8 cellular contexts compared by ENCODE assay signal in the genomic region with DNA sequence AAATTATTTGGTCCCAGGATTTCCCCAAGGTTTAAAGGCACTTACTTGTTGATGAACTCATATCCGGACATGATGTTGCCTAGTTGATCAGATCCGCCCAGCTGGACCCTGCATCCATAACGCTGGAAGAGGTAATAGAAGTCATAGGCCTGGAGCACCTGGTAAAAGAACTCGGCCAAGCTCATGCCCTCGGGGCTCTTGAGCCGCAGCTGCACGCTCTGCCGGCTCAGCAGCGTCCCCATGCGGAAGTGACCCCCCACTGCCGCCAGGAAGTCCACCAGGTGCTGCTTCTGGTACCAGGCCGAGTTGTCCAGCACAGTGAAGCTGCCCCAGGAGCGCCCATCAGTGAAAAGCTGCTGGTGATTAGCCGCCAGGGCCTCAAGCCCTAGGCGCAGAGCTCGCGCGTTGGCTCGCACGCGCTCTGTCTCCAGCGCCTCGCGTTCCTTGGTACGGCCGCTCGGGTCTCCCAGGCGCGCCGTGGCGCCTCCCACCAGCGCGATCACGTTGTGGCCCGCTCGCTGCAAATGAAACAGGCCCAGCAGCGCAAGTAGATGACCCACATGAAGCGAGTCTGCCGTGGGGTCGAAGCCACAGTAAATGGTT. TPM values are rescaled to one million over a fixed set of nuclear protein-coding genes. Genes with fewer than 3 reads are reported as not detected.
DNase-seq lines count a peak whose midpoint lies in the region; ATAC-seq and TF ChIP-seq lines count a peak whose summit lies in the region.

No MANE protein-coding gene starts in this region.

- TF ChIP-seq RAD21 in neural cell (conservative IDR thresholded peaks at IDR 0.05), result peak; percentile 59

- no peaks in the 10 kb centered on the region for H3K9me2 ChIP-seq in neural cell (ENCODE audit: insufficient read depth, low read length)

- H3K79me2 ChIP-seq in neural cell (replicated peaks; ENCODE audit: insufficient read depth, low read length), result peaks cover 28% of the 10 kb centered on the region

- H3K36me3 ChIP-seq in HUES6 (ENCODE audit: control insufficient read depth, insufficient read depth, low read length), result peaks cover 39% of the 10 kb centered on the region
- peaks cover 7% of the 10 kb centered on the region for H3K36me3 ChIP-seq in neural cell (ENCODE audit: insufficient read depth, low read length)

- H3K9me3 ChIP-seq in HUES6 (ENCODE audit: control insufficient read depth, insufficient read depth, low read depth, low read length) (no peaks in the 10 kb centered on the region), neural cell (ENCODE audit: low read length) (no peaks in the 10 kb centered on the region)

- H3F3A ChIP-seq in neural cell (ENCODE audit: insufficient read depth, low read length, poor library complexity, severe bottlenecking), result no peaks in the 10 kb centered on the region

- TF ChIP-seq CTCF in fibroblast of the aortic adventitia (IDR thresholded peaks at IDR 0.05; ENCODE audit: insufficient read depth, low read length) (peak; percentile 80), neural cell (IDR thresholded peaks at IDR 0.05; ENCODE audit: poor library complexity, severe bottlenecking) (peak; percentile 81)

- no peaks in the 10 kb centered on the region for H3K27me3 ChIP-seq in HUES6 (ENCODE audit: control insufficient read depth, insufficient read depth, low read length)
- H3K27me3 ChIP-seq in neural cell (ENCODE audit: insufficient read depth, low read depth, low read length), result no peaks in the 10 kb centered on the region

- H3K4me3 ChIP-seq in HUES6 (ENCODE audit: low read depth, low read length) (peak overlapping the region; percentile 86), fibroblast of the aortic adventitia (ENCODE audit: low read depth, low read length) (peak overlapping the region; percentile 99), neural cell (ENCODE audit: low read length) (peak overlapping the region; percentile 88)

- no peaks in the 10 kb centered on the region for H3K9me3 Mint-ChIP-seq in stimulated activated naive CD8-positive, alpha-beta T cell treated with anti-CD3 and anti-CD28 coated beads, Interleukin-15, amount 100 ng/mL, for 72 hours

- peak overlapping the region; percentile 81 for H3K4me2 ChIP-seq in neural cell (ENCODE audit: low read length)

- DNase-seq in DMS153 (lab: John Stamatoyannopoulos, UW) (peak; percentile 66), fibroblast of the aortic adventitia (ENCODE audit: low read depth) (peak; percentile 71)
- DNase-seq in activated T-helper 1 cell treated with anti-CD3 and anti-CD28 coated beads, Interleukin-2, amount 50 U/mL, for 16 hours (ENCODE audit: low read depth in 1 of 2, low spot score in 1 of 2), result peak; percentile 39 to 49
- peak; percentile 79 to 80 for DNase-seq in stimulated activated naive CD8-positive, alpha-beta T cell treated with anti-CD3 and anti-CD28 coated beads, Interleukin-15, amount 100 ng/mL, for 72 hours

- TF ChIP-seq EP300 in neural cell (conservative IDR thresholded peaks at IDR 0.05; ENCODE audit: poor library complexity, severe bottlenecking), result no peak

- H3K27me3 Mint-ChIP-seq in stimulated activated naive CD8-positive, alpha-beta T cell treated with anti-CD3 and anti-CD28 coated beads, Interleukin-15, amount 100 ng/mL, for 72 hours, result no peaks in the 10 kb centered on the region

- peak overlapping the region; percentile 86 for H2AFZ ChIP-seq in neural cell (ENCODE audit: low read depth, low read length)

- H3K4me1 Mint-ChIP-seq in stimulated activated naive CD8-positive, alpha-beta T cell treated with anti-CD3 and anti-CD28 coated beads, Interleukin-15, amount 100 ng/mL, for 72 hours, result peaks cover 25% of the 10 kb centered on the region

- H3K27ac Mint-ChIP-seq in stimulated activated naive CD8-positive, alpha-beta T cell treated with anti-CD3 and anti-CD28 coated beads, Interleukin-15, amount 100 ng/mL, for 72 hours, result peak overlapping the region; percentile 93 to 95

- peak overlapping the region; percentile 84 to 88 for H3K4me3 Mint-ChIP-seq in stimulated activated naive CD8-positive, alpha-beta T cell treated with anti-CD3 and anti-CD28 coated beads, Interleukin-15, amount 100 ng/mL, for 72 hours

- peak overlapping the region; percentile 95 for H3K9ac ChIP-seq in HUES6 (ENCODE audit: low read length)
- H3K9ac ChIP-seq in neural cell (ENCODE audit: low read length), result peak overlapping the region; percentile 94

- H3K27ac ChIP-seq in HUES6 (ENCODE audit: low read depth, low read length) (peak overlapping the region; percentile 93), neural cell (ENCODE audit: low read length) (peak overlapping the region; percentile 89)

- H3K4me1 ChIP-seq in HUES6 (ENCODE audit: control insufficient read depth, insufficient read depth, low read length), result peaks cover 13% of the 10 kb centered on the region

- H4K20me1 ChIP-seq in neural cell (ENCODE audit: insufficient read depth), result no peaks in the 10 kb centered on the region

- ATAC-seq in GM21515 (IDR thresholded peaks at IDR 0.05; ENCODE audit: unreplicated experiment), result peak; percentile 67
- ATAC-seq in stimulated activated naive CD8-positive, alpha-beta T cell treated with anti-CD3 and anti-CD28 coated beads, Interleukin-15, amount 100 ng/mL, for 72 hours, result peak; percentile 77

TF ChIP-seq in PFSK-1, 5 proteins besides CTCF, POLR2A, EP300 and RAD21:
- TF ChIP-seq, protein P1, sequence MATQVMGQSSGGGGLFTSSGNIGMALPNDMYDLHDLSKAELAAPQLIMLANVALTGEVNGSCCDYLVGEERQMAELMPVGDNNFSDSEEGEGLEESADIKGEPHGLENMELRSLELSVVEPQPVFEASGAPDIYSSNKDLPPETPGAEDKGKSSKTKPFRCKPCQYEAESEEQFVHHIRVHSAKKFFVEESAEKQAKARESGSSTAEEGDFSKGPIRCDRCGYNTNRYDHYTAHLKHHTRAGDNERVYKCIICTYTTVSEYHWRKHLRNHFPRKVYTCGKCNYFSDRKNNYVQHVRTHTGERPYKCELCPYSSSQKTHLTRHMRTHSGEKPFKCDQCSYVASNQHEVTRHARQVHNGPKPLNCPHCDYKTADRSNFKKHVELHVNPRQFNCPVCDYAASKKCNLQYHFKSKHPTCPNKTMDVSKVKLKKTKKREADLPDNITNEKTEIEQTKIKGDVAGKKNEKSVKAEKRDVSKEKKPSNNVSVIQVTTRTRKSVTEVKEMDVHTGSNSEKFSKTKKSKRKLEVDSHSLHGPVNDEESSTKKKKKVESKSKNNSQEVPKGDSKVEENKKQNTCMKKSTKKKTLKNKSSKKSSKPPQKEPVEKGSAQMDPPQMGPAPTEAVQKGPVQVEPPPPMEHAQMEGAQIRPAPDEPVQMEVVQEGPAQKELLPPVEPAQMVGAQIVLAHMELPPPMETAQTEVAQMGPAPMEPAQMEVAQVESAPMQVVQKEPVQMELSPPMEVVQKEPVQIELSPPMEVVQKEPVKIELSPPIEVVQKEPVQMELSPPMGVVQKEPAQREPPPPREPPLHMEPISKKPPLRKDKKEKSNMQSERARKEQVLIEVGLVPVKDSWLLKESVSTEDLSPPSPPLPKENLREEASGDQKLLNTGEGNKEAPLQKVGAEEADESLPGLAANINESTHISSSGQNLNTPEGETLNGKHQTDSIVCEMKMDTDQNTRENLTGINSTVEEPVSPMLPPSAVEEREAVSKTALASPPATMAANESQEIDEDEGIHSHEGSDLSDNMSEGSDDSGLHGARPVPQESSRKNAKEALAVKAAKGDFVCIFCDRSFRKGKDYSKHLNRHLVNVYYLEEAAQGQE (IDR thresholded peaks at IDR 0.05; ENCODE audit: insufficient read depth in 1 of 2, low read depth in 2 of 2, low read length in 2 of 2), result no peak
- TF ChIP-seq FOXP2 (optimal IDR thresholded peaks at IDR 0.05; ENCODE audit: borderline replicate concordance, extremely low read depth, extremely low read length, insufficient read depth), result peak; percentile 66
TF ChIP-seq in PFSK-1: peak in this region for 1.

TF ChIP-seq in neural cell, 6 proteins besides CTCF, POLR2A, EP300 and RAD21:
- TF ChIP-seq EZH2 (IDR thresholded peaks at IDR 0.05; ENCODE audit: borderline replicate concordance, insufficient read depth, low read length, poor library complexity, severe bottlenecking) (no peak), SMC3 (conservative IDR thresholded peaks at IDR 0.05; ENCODE audit: poor library complexity) (peak; percentile 72)

RNA-seq across cellular contexts. Expression of a gene that starts 0.5 kb away (rescaled TPM):
- polyA plus RNA-seq in PFSK-1 (2012; ENCODE audit: insufficient read length, low read depth), result 15.5 TPM
- total RNA-seq in fibroblast of the aortic adventitia (ENCODE audit: low replicate concordance), result 10.3 and 24.6 TPM in 2 replicates
- 25.6 and 26.5 TPM in 2 replicates for polyA plus RNA-seq in neural cell
- 41.4 and 44.3 TPM in 2 replicates for polyA minus RNA-seq in neural cell

Comparison
In these comparisons a context has a peak if more than half of its experiments do, and no peak if none do; other contexts are left out.
1. Peak in every context shown above with its lines: DNase-seq, ATAC-seq, H3K4me3 ChIP-seq and H3K27ac ChIP-seq.